27 cellular contexts compared by ENCODE assay signal in genomic region chr2:126372406-126372805, GRCh38.
"Had no signal": no experiment of that assay in that cellular context is flagged by ENCODE, and none has a peak within 500 bp of the region (broad histone marks: within the 10 kb centered on the region; RNA-seq: fewer than 3 reads in every experiment).

No MANE protein-coding gene starts in this region.

- H3K9me3 ChIP-seq: stomach, suprapubic skin, testis, thoracic aorta, thyroid gland, tibial artery, tibial nerve, transverse colon, upper lobe of left lung, upper lobe of right lung, uterus, vagina had no signal

- ATAC-seq: stimulated activated effector memory CD8-positive, alpha-beta T cell treated with anti-CD3 and anti-CD28 coated beads, Interleukin-12 subunit alpha, Interleukin-12 subunit beta, amount 100 ng/mL, for 72 hours; stimulated activated memory B cell treated with anti-CD40 and anti-IgM and Interleukin-4, amounts not matched to agents 10 μg/mL and 1 μg/mL and 100 μg/mL, for 72 hours; stimulated activated naive CD8-positive, alpha-beta T cell treated with anti-CD3 and anti-CD28 coated beads, Interleukin-15, Interleukin-2, amounts not matched to agents 100 U/mL and 50 U/mL, for 24 hours; upper lobe of right lung had no signal

- DNase-seq: stimulated activated CD4-positive, alpha-beta T cell treated with anti-CD3 and anti-CD28 coated beads, Interleukin-2, amount 100 ng/mL, for 48 hours; stimulated activated CD4-positive, alpha-beta T cell treated with anti-CD3 and anti-CD28 coated beads, Interleukin-4, amount 100 ng/mL, for 1 hour; stimulated activated CD4-positive, alpha-beta T cell treated with anti-CD3 and anti-CD28 coated beads, Interleukin-4, amount 100 ng/mL, for 24 hours; stimulated activated CD4-positive, alpha-beta T cell treated with anti-CD3 and anti-CD28 coated beads, Interleukin-4, amount 100 ng/mL, for 4 hours; stimulated activated CD8-positive, alpha-beta memory T cell treated with anti-CD3 and anti-CD28 coated beads, Interleukin-4, amount 100 ng/mL, for 48 hours; stimulated activated naive B cell treated with anti-CD40 and anti-IgM and Interleukin-4, amounts not matched to agents 10 μg/mL and 1 μg/mL and 100 μg/mL, for 72 hours; stimulated activated naive CD4-positive, alpha-beta T cell; stimulated activated naive CD4-positive, alpha-beta T cell treated with Interleukin-2 at 50 U/mL for 16 hours; stimulated activated naive CD8-positive, alpha-beta T cell treated with anti-CD3 and anti-CD28 coated beads, Interleukin-15, amount 100 ng/mL, for 72 hours; stimulated activated naive CD8-positive, alpha-beta T cell treated with anti-CD3 and anti-CD28 coated beads, Interleukin-15, Interleukin-2, amounts not matched to agents 100 U/mL and 50 U/mL, for 24 hours; stomach; substantia nigra; testis; thyroid gland; tibial artery; transverse colon; trophoblast cell; upper lobe of left lung; upper lobe of right lung; uterus had no signal

- H3K27me3 ChIP-seq: stomach, suprapubic skin, testis, thyroid gland, tibial artery, tibial nerve, transverse colon, upper lobe of left lung, upper lobe of right lung, uterus, vagina had no signal

- H3K4me3 ChIP-seq: stomach, suprapubic skin, testis, thoracic aorta, thyroid gland, tibial artery, tibial nerve, transverse colon, upper lobe of left lung, upper lobe of right lung, uterus, vagina had no signal

- H3K27ac ChIP-seq: stomach, suprapubic skin, testis, thoracic aorta, thyroid gland, tibial artery, tibial nerve, transverse colon, upper lobe of left lung, upper lobe of right lung, uterus, vagina had no signal

- FAIRE-seq: urothelium cell line had no signal

- H3K36me3 ChIP-seq: stomach, suprapubic skin, thoracic aorta, thyroid gland, tibial artery, tibial nerve, transverse colon, upper lobe of left lung, upper lobe of right lung, uterus, vagina had no signal

- H3K4me1 ChIP-seq: stomach, suprapubic skin, testis, thyroid gland, transverse colon, upper lobe of right lung, uterus, vagina had no signal
